Comparison of ENCODE assay signal across 28 cellular contexts in genomic region chr14:105071326-105071725, GRCh38. TPM values are rescaled to one million over a fixed set of nuclear protein-coding genes. Genes with fewer than 3 reads are reported as not detected.
DNase-seq lines count a peak whose midpoint lies in the region; ATAC-seq and TF ChIP-seq lines count a peak whose summit lies in the region.
"Had no signal": no experiment of that assay in that cellular context is flagged by ENCODE, and none has a peak within 500 bp of the region (broad histone marks: within the 10 kb centered on the region; RNA-seq: fewer than 3 reads in every experiment).

No MANE protein-coding gene starts in this region.

- H3K27me3 ChIP-seq in CD4-positive, alpha-beta T cell (ENCODE audit: control insufficient read depth, insufficient read depth, low read length), result no peaks in the 10 kb centered on the region
- H3K27me3 ChIP-seq in neural progenitor cell, result no peaks in the 10 kb centered on the region

- no peaks in the 10 kb centered on the region for H3K9me3 ChIP-seq in CD4-positive, alpha-beta T cell (ENCODE audit: control insufficient read depth, low read length)
- H3K9me3 ChIP-seq in T-helper 17 cell (ENCODE audit: control insufficient read depth, low read length, poor library complexity, severe bottlenecking) (no peaks in the 10 kb centered on the region), neural progenitor cell (ENCODE audit: low read depth) (no peaks in the 10 kb centered on the region)
- H3K9me3 ChIP-seq: ascending aorta, HAP-1, transverse colon had no signal

- no peak overlapping the region for H2AFZ ChIP-seq in neural progenitor cell (replicated peaks)

- H3K9me3 Mint-ChIP-seq in activated T-cell treated with anti-CD3 and anti-CD28 coated beads, Interleukin-2, amount 50 U/mL, for 72 hours, result no peaks in the 10 kb centered on the region
- no peaks in the 10 kb centered on the region for H3K9me3 Mint-ChIP-seq in activated T-cell treated with anti-CD3 and anti-CD28 coated beads, Interleukin-2, amount 50 U/mL, for 4 hours
- H3K9me3 Mint-ChIP-seq in CD4-positive, alpha-beta T cell, result no peaks in the 10 kb centered on the region
- H3K9me3 Mint-ChIP-seq in neural progenitor cell, result no peaks in the 10 kb centered on the region
- H3K9me3 Mint-ChIP-seq: activated naive CD4-positive, alpha-beta T cell treated with anti-CD3 and anti-CD28 coated beads, Interleukin-2, amount 50 U/mL, for 72 hours; CD4-positive, alpha-beta memory T cell had no signal

- H3K4me2 ChIP-seq in neural progenitor cell, result no peak overlapping the region

- peaks cover 22% of the 10 kb centered on the region for H3K4me1 ChIP-seq in neural progenitor cell
- H3K4me1 ChIP-seq: HAP-1 had no signal

- no peaks in the 10 kb centered on the region for H3K27me3 Mint-ChIP-seq in activated T-cell treated with anti-CD3 and anti-CD28 coated beads, Interleukin-2, amount 50 U/mL, for 72 hours (ENCODE audit: low read depth)
- no peaks in the 10 kb centered on the region for H3K27me3 Mint-ChIP-seq in activated T-cell treated with anti-CD3 and anti-CD28 coated beads, Interleukin-2, amount 50 U/mL, for 4 hours (ENCODE audit: low read depth)
- H3K27me3 Mint-ChIP-seq in CD4-positive, alpha-beta T cell, result no peaks in the 10 kb centered on the region
- H3K27me3 Mint-ChIP-seq in T-helper 17 cell (no peaks in the 10 kb centered on the region), neural progenitor cell (ENCODE audit: insufficient read depth, low read depth) (peaks cover 2% of the 10 kb centered on the region)
- H3K27me3 Mint-ChIP-seq: CD4-positive, alpha-beta memory T cell had no signal

- H4K20me1 ChIP-seq in neural progenitor cell (ENCODE audit: low read depth), result no peaks in the 10 kb centered on the region

- POLR2A ChIA-PET in CD4-positive, alpha-beta T cell (lab: Charles Lee), result interaction anchor here (1.2 to 1.6 kb wide), 2 partner anchors 9 to 15 kb away, joined by 3 to 4 read pairs; no protein-coding TSS in a partner anchor

- H3K27ac Mint-ChIP-seq in activated T-cell treated with anti-CD3 and anti-CD28 coated beads, Interleukin-2, amount 50 U/mL, for 72 hours, result peak overlapping the region; percentile 34
- peak overlapping the region; percentile 91 for H3K27ac Mint-ChIP-seq in CD4-positive, alpha-beta T cell
- no peak overlapping the region for H3K27ac Mint-ChIP-seq in T-helper 17 cell
- H3K27ac Mint-ChIP-seq in neural progenitor cell, result peak overlapping the region; percentile 85

- H3K4me3 Mint-ChIP-seq in activated T-cell treated with anti-CD3 and anti-CD28 coated beads, Interleukin-2, amount 50 U/mL, for 72 hours, result peak overlapping the region; percentile 16 to 54
- no peak overlapping the region for H3K4me3 Mint-ChIP-seq in activated T-cell treated with anti-CD3 and anti-CD28 coated beads, Interleukin-2, amount 50 U/mL, for 4 hours
- H3K4me3 Mint-ChIP-seq in CD4-positive, alpha-beta T cell, result no peak overlapping the region
- H3K4me3 Mint-ChIP-seq in T-helper 17 cell (peak overlapping the region; percentile 59), neural progenitor cell (no peak overlapping the region)

- H3K4me1 Mint-ChIP-seq in activated T-cell treated with anti-CD3 and anti-CD28 coated beads, Interleukin-2, amount 50 U/mL, for 72 hours (ENCODE audit: low read depth), result peaks cover 57% of the 10 kb centered on the region
- H3K4me1 Mint-ChIP-seq in activated T-cell treated with anti-CD3 and anti-CD28 coated beads, Interleukin-2, amount 50 U/mL, for 4 hours (ENCODE audit: low read depth), result peaks cover 54% of the 10 kb centered on the region
- H3K4me1 Mint-ChIP-seq in CD4-positive, alpha-beta T cell (ENCODE audit: low read depth), result peaks cover 44% of the 10 kb centered on the region
- peaks cover 29% of the 10 kb centered on the region for H3K4me1 Mint-ChIP-seq in T-helper 17 cell
- H3K4me1 Mint-ChIP-seq in neural progenitor cell, result peaks cover 3% of the 10 kb centered on the region

- H3K79me2 ChIP-seq in neural progenitor cell (ENCODE audit: low read depth), result no peaks in the 10 kb centered on the region

- no peak overlapping the region for H3K4me3 ChIP-seq in neural progenitor cell
- H3K4me3 ChIP-seq: ascending aorta, HAP-1, transverse colon had no signal

- CTCF ChIA-PET in CD4-positive, alpha-beta T cell (lab: Charles Lee), result interaction anchor here (0.7 to 3.2 kb wide), 4 partner anchors 16 to 26 kb away, joined by 3 to 11 read pairs (median 6); no protein-coding TSS in a partner anchor

- no peak overlapping the region for H3K9ac ChIP-seq in neural progenitor cell

- no peaks in the 10 kb centered on the region for H3K36me3 ChIP-seq in neural progenitor cell
- H3K36me3 ChIP-seq: ascending aorta, HAP-1, transverse colon had no signal

- intact Hi-C loops in CD4-positive, alpha-beta T cell (cut with DNase I, micrococcal nuclease), result no loop called here

- peaks cover 1 to 2% of the 10 kb centered on the region in 2 donors for H3K36me3 Mint-ChIP-seq in activated T-cell treated with anti-CD3 and anti-CD28 coated beads, Interleukin-2, amount 50 U/mL, for 72 hours (ENCODE audit: insufficient read depth in 2 of 2)
- no peaks in the 10 kb centered on the region for H3K36me3 Mint-ChIP-seq in activated T-cell treated with anti-CD3 and anti-CD28 coated beads, Interleukin-2, amount 50 U/mL, for 4 hours (ENCODE audit: insufficient read depth)
- H3K36me3 Mint-ChIP-seq in CD4-positive, alpha-beta T cell (ENCODE audit: low read depth), result no peaks in the 10 kb centered on the region
- H3K36me3 Mint-ChIP-seq in T-helper 17 cell (ENCODE audit: low read depth) (no peaks in the 10 kb centered on the region), neural progenitor cell (no peaks in the 10 kb centered on the region)
- H3K36me3 Mint-ChIP-seq: activated naive CD4-positive, alpha-beta T cell treated with anti-CD3 and anti-CD28 coated beads, Interleukin-2, amount 50 U/mL, for 72 hours; CD4-positive, alpha-beta memory T cell had no signal

- TF ChIP-seq CTCF in CD4-positive, alpha-beta T cell (IDR thresholded peaks at IDR 0.05), result no peak
- no peak for TF ChIP-seq CTCF in neural progenitor cell (IDR thresholded peaks at IDR 0.05)

- DNase-seq in activated T-cell treated with anti-CD3 and anti-CD28 coated beads, Interleukin-2, amount 50 U/mL, for 72 hours, result no peak
- no peak for DNase-seq in activated T-cell treated with anti-CD3 and anti-CD28 coated beads, Interleukin-2, amount 50 U/mL, for 4 hours
- DNase-seq in CD4-positive, alpha-beta T cell, result no peak
- DNase-seq in T-helper 17 cell (no peak), neural progenitor cell (ENCODE audit: low spot score) (no peak), NCI-H1930 (lab: John Stamatoyannopoulos, UW) (no peak), substantia nigra (lab: John Stamatoyannopoulos, UW) (no peak), COLO668 (lab: John Stamatoyannopoulos, UW; ENCODE audit: unreplicated experiment) (no peak)
- DNase-seq: activated T-cell treated with anti-CD3 and anti-CD28 coated beads, Interleukin-2, amount 50 U/mL, for 1 hour; caudate nucleus; CD4-positive, alpha-beta memory T cell; DMS153; head of caudate nucleus; KG1; left cardiac atrium; mesenchymal stem cell; MM.1S; NCI-H1417 treated with DMSO at 0.1 percent for 48 hours; NCI-H446 treated with DMSO at 0.1 percent for 48 hours; OCI-M1; SHP77 treated with DMSO at 0.1 percent for 48 hours; small intestine; stimulated activated CD4-positive, alpha-beta T cell treated with anti-CD3 and anti-CD28 coated beads, Interleukin-2, amount 100 ng/mL, for 24 hours; SW 1271; transverse colon had no signal

- no peak for ATAC-seq in activated T-cell treated with anti-CD3 and anti-CD28 coated beads, Interleukin-2, amount 50 U/mL, for 72 hours (replicated peaks in 1 of 2)
- ATAC-seq in activated T-cell treated with anti-CD3 and anti-CD28 coated beads, Interleukin-2, amount 50 U/mL, for 4 hours, result no peak
- no peak for ATAC-seq in CD4-positive, alpha-beta T cell (ENCODE audit: poor library complexity)
- no peak for ATAC-seq in T-helper 17 cell
- ATAC-seq: left cardiac atrium had no signal

- peaks cover 5% of the 10 kb centered on the region for H3F3A ChIP-seq in neural progenitor cell (ENCODE audit: low read depth)

- no peak overlapping the region for H3K27ac ChIP-seq in CD4-positive, alpha-beta T cell (ENCODE audit: low read depth, low read length)
- H3K27ac ChIP-seq in neural progenitor cell, result no peak overlapping the region
- H3K27ac ChIP-seq in substantia nigra (ENCODE audit: low read depth, low read length, poor library complexity, severe bottlenecking), result no peak overlapping the region
- H3K27ac ChIP-seq: ascending aorta had no signal

RNA-seq across cellular contexts. Expression of gene GPR132, which starts 6.1 kb away (rescaled TPM):
- total RNA-seq in activated T-cell treated with anti-CD3 and anti-CD28 coated beads, Interleukin-2, amount 50 U/mL, for 72 hours, result 10 to 100 TPM; 38.2 to 49.6 TPM
- 10 to 100 TPM; 14.6 to 18.4 (median 16.8) TPM for total RNA-seq in activated T-cell treated with anti-CD3 and anti-CD28 coated beads, Interleukin-2, amount 50 U/mL, for 4 hours
- 10 to 100 TPM; 64.4 to 66.7 TPM for total RNA-seq in CD4-positive, alpha-beta T cell
- total RNA-seq in T-helper 17 cell (10 to 100 TPM; 43.4 to 47.1 TPM), neural progenitor cell (ENCODE audit: low replicate concordance) (0.22 and 0.51 TPM in 2 replicates)
- total RNA-seq: ascending aorta had no signal

RNA-seq across cellular contexts. Expression of gene CDCA4, which starts 50.4 kb away (rescaled TPM):
- total RNA-seq in activated T-cell treated with anti-CD3 and anti-CD28 coated beads, Interleukin-2, amount 50 U/mL, for 72 hours, result 10 to 100 TPM; 56.8 to 57.5 TPM
- 10 to 100 TPM; 55.1 to 72.2 (median 58.3) TPM for total RNA-seq in activated T-cell treated with anti-CD3 and anti-CD28 coated beads, Interleukin-2, amount 50 U/mL, for 4 hours
- 10 to 100 TPM; 17.7 to 18.8 TPM for total RNA-seq in CD4-positive, alpha-beta T cell
- total RNA-seq in T-helper 17 cell (10 to 100 TPM; 16.1 to 18.4 TPM), neural progenitor cell (ENCODE audit: low replicate concordance) (56.6 and 102 TPM in 2 replicates)

Comparison
In these comparisons a context has a peak if more than half of its experiments do, and no peak if none do; other contexts are left out.
1. H3K4me3 Mint-ChIP-seq: peak in activated T-cell treated with anti-CD3 and anti-CD28 coated beads, Interleukin-2, amount 50 U/mL, for 72 hours (2 of 2) and T-helper 17 cell (single experiment); none in activated T-cell treated with anti-CD3 and anti-CD28 coated beads, Interleukin-2, amount 50 U/mL, for 4 hours (single experiment), CD4-positive, alpha-beta T cell (single experiment) and neural progenitor cell (single experiment).
2. RNA of gene GPR132, which starts 6.1 kb away (total RNA-seq): 64.4 to 66.7 TPM in CD4-positive, alpha-beta T cell, 38.2 to 49.6 TPM in activated T-cell treated with anti-CD3 and anti-CD28 coated beads, Interleukin-2, amount 50 U/mL, for 72 hours, 43.4 to 47.1 TPM in T-helper 17 cell and 14.6 to 18.4 TPM in activated T-cell treated with anti-CD3 and anti-CD28 coated beads, Interleukin-2, amount 50 U/mL, for 4 hours; 0.22 to 0.51 TPM in neural progenitor cell; every median in the first group is over 10 times any median in the second.